Comparison of ENCODE assay signal across 11 cellular contexts in the genomic region with DNA sequence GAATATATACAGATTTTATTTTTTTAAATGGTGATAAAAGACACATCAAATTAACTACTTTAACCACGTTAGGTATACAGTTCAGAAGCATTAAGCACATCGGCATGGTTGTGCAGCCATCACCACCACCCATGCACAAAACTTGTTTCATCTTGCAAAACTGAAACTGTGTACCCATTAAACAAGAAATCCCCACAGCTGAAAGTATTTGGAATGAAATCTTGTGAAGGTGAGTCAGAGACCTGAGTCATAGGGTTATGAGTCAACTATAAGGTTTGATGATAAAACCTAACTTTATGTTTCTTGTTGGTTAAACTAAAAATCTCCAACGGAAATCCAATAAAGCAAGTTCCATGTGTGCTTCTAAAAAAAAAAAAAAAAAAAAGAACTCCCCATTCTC.
DNase-seq lines count a peak whose midpoint lies in the region; ATAC-seq, FAIRE-seq and TF ChIP-seq lines count a peak whose summit lies in the region.
"Had no signal": no experiment of that assay in that cellular context is flagged by ENCODE, and none has a peak within 500 bp of the region (broad histone marks: within the 10 kb centered on the region; RNA-seq: fewer than 3 reads in every experiment).

No MANE protein-coding gene starts in this region.

- POLR2A ChIA-PET in endothelial cell of umbilical vein (lab: Charles Lee): no interaction called here

- dilution Hi-C loops in endothelial cell of umbilical vein (cut with MboI; ENCODE audit: extremely low pct_ligation_motif_present, low sequenced_read_pairs): no loop called here

- H2AFZ ChIP-seq in endothelial cell of umbilical vein (ENCODE audit: low read depth, low read length): no peak overlapping the region

- H4K20me1 ChIP-seq in endothelial cell of umbilical vein (replicated peaks; ENCODE audit: control insufficient read depth, extremely low read depth, insufficient read depth, low read length): no peaks in the 10 kb centered on the region

- H3K36me3 ChIP-seq in endothelial cell of umbilical vein (ENCODE audit: control insufficient read depth in 2 of 2, extremely low read depth in 1 of 2, insufficient read depth in 2 of 2, low read length in 2 of 2): no peaks in the 10 kb centered on the region
- H3K36me3 ChIP-seq: ovary had no signal

- no peak overlapping the region for H3K4me3 ChIP-seq in endothelial cell of umbilical vein (replicated peaks in 1 of 3; ENCODE audit: insufficient read depth in 1 of 3, low read depth in 1 of 3, low read length in 3 of 3)
- H3K4me3 ChIP-seq: ovary had no signal

- TF ChIP-seq POLR2A in endothelial cell of umbilical vein (IDR thresholded peaks at IDR 0.05; ENCODE audit: low read depth, low read length): no peak

- peak; percentile 12 for DNase-seq in stimulated activated CD4-positive, alpha-beta T cell treated with anti-CD3 and anti-CD28 coated beads, Interleukin-15, amount 100 ng/mL, for 24 hours
- DNase-seq in stimulated activated CD4-positive, alpha-beta T cell treated with anti-CD3 and anti-CD28 coated beads, Interleukin-2, amount 100 ng/mL, for 24 hours: no peak
- DNase-seq in HT1080 (ENCODE audit: low read depth) (peak; percentile 78), endothelial cell of umbilical vein (ENCODE audit: low read depth, low spot score) (no peak), urothelium cell line (ENCODE audit: low spot score) (peak; percentile 29), iPS-NIHi7 (ENCODE audit: extremely low spot score) (no peak)
- DNase-seq: CD4-positive, CD25-positive, alpha-beta regulatory T cell; immature natural killer cell; ovary had no signal

- H3K9me1 ChIP-seq in endothelial cell of umbilical vein (replicated peaks; ENCODE audit: control insufficient read depth, extremely low read depth, insufficient read depth, low read length): no peaks in the 10 kb centered on the region

- intact Hi-C loops in endothelial cell of umbilical vein (cut with micrococcal nuclease): no loop called here

- no peaks in the 10 kb centered on the region for H3K27me3 ChIP-seq in endothelial cell of umbilical vein (ENCODE audit: control insufficient read depth in 2 of 2, insufficient read depth in 2 of 2, low read length in 2 of 2)
- H3K27me3 ChIP-seq: ovary had no signal

- no peak for TF ChIP-seq CTCF in endothelial cell of umbilical vein (IDR thresholded peaks at IDR 0.05; ENCODE audit: extremely low read depth in 1 of 2, insufficient read depth in 1 of 2, low read depth in 1 of 2, low read length in 2 of 2)

- no TSS peak for BruUV-seq in endothelial cell of umbilical vein (replicated peaks; lab: Mats Ljungman, UMichigan)

- H3K9me3 ChIP-seq in endothelial cell of umbilical vein (replicated peaks; ENCODE audit: control insufficient read depth, insufficient read depth, low read length): peaks cover 2% of the 10 kb centered on the region
- H3K9me3 ChIP-seq: ovary had no signal

- no peak overlapping the region for H3K27ac ChIP-seq in endothelial cell of umbilical vein (ENCODE audit: insufficient read depth, low read depth, low read length)
- H3K27ac ChIP-seq: ovary had no signal

- FAIRE-seq in endothelial cell of umbilical vein (lab: Jason Lieb, UNC): no peak
- FAIRE-seq in urothelium cell line (lab: Jason Lieb, UNC): no peak

- no peak overlapping the region for H3K9ac ChIP-seq in endothelial cell of umbilical vein (replicated peaks; ENCODE audit: extremely low read depth, insufficient read depth, low read length)

- H3K79me2 ChIP-seq in endothelial cell of umbilical vein (ENCODE audit: control insufficient read depth, insufficient read depth, low read length): no peaks in the 10 kb centered on the region

- ATAC-seq in GM21526 (IDR thresholded peaks at IDR 0.05; ENCODE audit: low FRiP score, unreplicated experiment): no peak
- no peak for ATAC-seq in HG02973 (IDR thresholded peaks at IDR 0.05; ENCODE audit: unreplicated experiment)

- H3K4me2 ChIP-seq in endothelial cell of umbilical vein (ENCODE audit: insufficient read depth, low read length): no peak overlapping the region

- CTCF ChIA-PET in endothelial cell of umbilical vein (lab: Charles Lee): no interaction called here

- no peaks in the 10 kb centered on the region for H3K4me1 ChIP-seq in endothelial cell of umbilical vein (ENCODE audit: control insufficient read depth, extremely low read depth, insufficient read depth, low read length)

TF ChIP-seq in endothelial cell of umbilical vein, 7 proteins besides CTCF, POLR2A, EP300 and RAD21:
- peak; percentile 38 for TF ChIP-seq FOS (IDR thresholded peaks at IDR 0.05; ENCODE audit: borderline replicate concordance, insufficient read depth, low read length)
- TF ChIP-seq POLR2AphosphoS5 (IDR thresholded peaks at IDR 0.05; ENCODE audit: insufficient read depth, low read depth, low read length): no peak
- no peak for TF ChIP-seq JUN (IDR thresholded peaks at IDR 0.05; ENCODE audit: borderline replicate concordance, insufficient read depth, insufficient read length, low read depth)
- TF ChIP-seq MAX (IDR thresholded peaks at IDR 0.05; ENCODE audit: insufficient read depth, insufficient read length): no peak
- TF ChIP-seq MYC (IDR thresholded peaks at IDR 0.05; ENCODE audit: low read depth, low read length): no peak
- TF ChIP-seq GATA2 (IDR thresholded peaks at IDR 0.05; ENCODE audit: insufficient read depth, insufficient read length, low read depth, low read length): no peak
- TF ChIP-seq EZH2 (IDR thresholded peaks at IDR 0.05; ENCODE audit: borderline replicate concordance, low read depth, low read length, severe bottlenecking): no peak

Comparison
In these comparisons a context has a peak if more than half of its experiments do, and no peak if none do; other contexts are left out.
1. DNase-seq: peak in stimulated activated CD4-positive, alpha-beta T cell treated with anti-CD3 and anti-CD28 coated beads, Interleukin-15, amount 100 ng/mL, for 24 hours (single experiment), HT1080 (single experiment) and urothelium cell line (single experiment); none in stimulated activated CD4-positive, alpha-beta T cell treated with anti-CD3 and anti-CD28 coated beads, Interleukin-2, amount 100 ng/mL, for 24 hours (0 of 2), endothelial cell of umbilical vein (single experiment) and iPS-NIHi7 (single experiment).